Comparison of ENCODE assay signal across 1 cellular context in genomic region chr10:112314822-112315474, GRCh38.
TF ChIP-seq lines count a peak whose summit lies in the region.

No MANE protein-coding gene starts in this region.

TF ChIP-seq in GM23338, 12 proteins besides CTCF, POLR2A, EP300 and RAD21 (continued from another document):
- TF ChIP-seq ZNF462 (CRISPR knock-in tag; IDR thresholded peaks at IDR 0.05) (no peak), ZNF114 (CRISPR knock-in tag; IDR thresholded peaks at IDR 0.05) (no peak), ZNF331 (CRISPR knock-in tag; IDR thresholded peaks at IDR 0.05; ENCODE audit: low read depth) (no peak)
